1 cellular context compared by ENCODE assay signal in the genomic region with DNA sequence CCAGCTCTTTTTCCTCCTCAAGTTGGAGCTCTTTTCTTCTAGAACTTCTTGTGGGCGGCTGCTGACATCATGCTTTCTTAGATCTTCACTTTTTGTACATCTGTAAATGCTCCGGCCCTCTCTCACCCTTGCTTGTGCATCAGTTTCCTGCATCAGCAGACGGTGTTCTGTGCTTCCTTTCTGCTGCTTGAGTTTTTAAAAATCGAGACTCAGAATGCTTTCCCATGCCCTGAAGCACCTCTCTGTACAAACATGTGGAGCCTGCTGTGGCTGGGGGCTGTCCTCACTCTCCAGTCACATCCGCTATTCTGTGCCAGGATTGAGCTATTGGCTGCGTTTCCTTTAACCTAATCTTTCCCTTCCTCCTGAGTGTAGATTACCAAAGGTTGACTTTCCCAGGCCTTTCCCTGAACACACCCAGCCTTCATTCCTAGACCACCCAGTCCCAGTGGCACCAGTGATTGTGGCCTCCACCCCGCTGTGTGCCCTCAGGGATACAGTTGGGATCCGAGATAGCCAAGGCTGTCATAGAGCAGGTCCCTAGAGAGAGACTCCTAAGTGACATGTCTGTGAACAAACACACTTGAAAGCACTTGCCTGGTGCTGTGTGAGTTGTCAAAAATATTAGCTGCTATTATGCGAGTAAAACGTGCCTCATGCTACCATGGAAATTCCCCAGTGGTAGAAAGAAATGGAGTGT.
TF ChIP-seq lines count a peak whose summit lies in the region.

No MANE protein-coding gene starts in this region.

TF ChIP-seq in IMR-90, 13 proteins besides CTCF, POLR2A, EP300 and RAD21 (continued from another document):
- TF ChIP-seq FOS (IDR thresholded peaks at IDR 0.05; ENCODE audit: low read depth, low read length) (no peak), MAZ (IDR thresholded peaks at IDR 0.05; ENCODE audit: borderline replicate concordance, low read depth, low read length) (no peak), RFX5 (IDR thresholded peaks at IDR 0.05; ENCODE audit: low read depth, low read length) (no peak), CHD1 (IDR thresholded peaks at IDR 0.05; ENCODE audit: low read depth, low read length) (no peak), ELK1 (IDR thresholded peaks at IDR 0.05; ENCODE audit: borderline replicate concordance, low read depth, low read length) (no peak), MXI1 (IDR thresholded peaks at IDR 0.05; ENCODE audit: borderline replicate concordance, low read depth, low read length) (no peak), SMC3 (IDR thresholded peaks at IDR 0.05; ENCODE audit: low read depth, low read length) (no peak), BHLHE40 (IDR thresholded peaks at IDR 0.05; ENCODE audit: low read depth, low read length) (no peak), RCOR1 (IDR thresholded peaks at IDR 0.05; ENCODE audit: insufficient replicate concordance, low read length) (no peak), CEBPB (IDR thresholded peaks at IDR 0.05; ENCODE audit: low read depth, low read length) (no peak)
- TF ChIP-seq, protein P1, sequence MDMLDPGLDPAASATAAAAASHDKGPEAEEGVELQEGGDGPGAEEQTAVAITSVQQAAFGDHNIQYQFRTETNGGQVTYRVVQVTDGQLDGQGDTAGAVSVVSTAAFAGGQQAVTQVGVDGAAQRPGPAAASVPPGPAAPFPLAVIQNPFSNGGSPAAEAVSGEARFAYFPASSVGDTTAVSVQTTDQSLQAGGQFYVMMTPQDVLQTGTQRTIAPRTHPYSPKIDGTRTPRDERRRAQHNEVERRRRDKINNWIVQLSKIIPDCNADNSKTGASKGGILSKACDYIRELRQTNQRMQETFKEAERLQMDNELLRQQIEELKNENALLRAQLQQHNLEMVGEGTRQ (IDR thresholded peaks at IDR 0.05; ENCODE audit: low read depth, low read length): no peak
